26 cellular contexts compared by ENCODE assay signal in the genomic region with DNA sequence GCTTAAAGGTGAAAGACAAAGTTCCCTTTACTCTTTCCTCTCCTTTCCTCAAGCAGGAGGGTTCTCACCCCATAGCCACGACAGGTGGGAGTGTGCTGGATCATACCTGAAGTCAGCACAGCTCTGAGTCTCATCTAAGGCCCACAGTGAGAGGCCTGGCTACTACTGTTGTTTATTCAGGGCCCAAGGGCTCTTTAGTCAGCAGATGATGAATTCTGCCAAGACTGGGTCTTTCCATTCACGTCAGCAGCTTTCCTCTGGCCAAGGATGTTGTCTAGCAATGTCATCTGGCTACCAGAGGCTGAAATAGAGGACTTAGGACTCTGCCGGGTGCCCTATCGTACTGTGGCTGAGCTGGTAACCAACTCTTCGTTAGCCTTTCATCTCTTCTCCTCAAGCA.
DNase-seq lines count a peak whose midpoint lies in the region; ATAC-seq and TF ChIP-seq lines count a peak whose summit lies in the region.
"Had no signal": no experiment of that assay in that cellular context is flagged by ENCODE, and none has a peak within 500 bp of the region (broad histone marks: within the 10 kb centered on the region; RNA-seq: fewer than 3 reads in every experiment).

No MANE protein-coding gene starts in this region.

- peaks cover 0 to 11% of the 10 kb centered on the region in 2 donors for H3K4me1 ChIP-seq in right atrium auricular region
- H3K4me1 ChIP-seq in heart right ventricle = peaks cover 0 to 12% (median 0%) of the 10 kb centered on the region in 9 donors
- peaks cover 0 to 2% of the 10 kb centered on the region in 2 donors for H3K4me1 ChIP-seq in aorta (ENCODE audit: control insufficient read depth in 1 of 2, insufficient read depth in 2 of 2, low read length in 2 of 2)
- H3K4me1 ChIP-seq: BLaER1 treated with 17β-estradiol and CSF1 and Interleukin-3, amounts not matched to agents 10 nM and 100 nM; esophagus squamous epithelium; uterus had no signal

- H3K4me3 ChIP-seq in right atrium auricular region = no peak overlapping the region
- H3K4me3 ChIP-seq in heart right ventricle = no peak overlapping the region
- H3K4me3 ChIP-seq in aorta (ENCODE audit: low read length in 2 of 2) = no peak overlapping the region
- H3K4me3 ChIP-seq: BLaER1 treated with 17β-estradiol and CSF1 and Interleukin-3, amounts not matched to agents 10 nM and 100 nM; coronary artery; esophagus squamous epithelium; uterus had no signal

- no peaks in the 10 kb centered on the region for H3K36me3 ChIP-seq in right atrium auricular region
- H3K36me3 ChIP-seq in heart right ventricle = no peaks in the 10 kb centered on the region
- H3K36me3 ChIP-seq in aorta (ENCODE audit: control insufficient read depth in 1 of 2, insufficient read depth in 2 of 2, low read length in 1 of 2) = no peaks in the 10 kb centered on the region
- H3K36me3 ChIP-seq: BLaER1 treated with 17β-estradiol and CSF1 and Interleukin-3, amounts not matched to agents 10 nM and 100 nM; esophagus squamous epithelium; uterus had no signal

- no peak overlapping the region for H3K27ac Mint-ChIP-seq in stimulated activated memory B cell treated with anti-CD40 and anti-IgM and Interleukin-4, amounts not matched to agents 10 μg/mL and 1 μg/mL and 100 μg/mL, for 72 hours
- H3K27ac Mint-ChIP-seq: IgD-negative memory B cell; naive thymus-derived CD4-positive, alpha-beta T cell had no signal

- no peak overlapping the region for H3K4me3 Mint-ChIP-seq in stimulated activated memory B cell treated with anti-CD40 and anti-IgM and Interleukin-4, amounts not matched to agents 10 μg/mL and 1 μg/mL and 100 μg/mL, for 72 hours
- H3K4me3 Mint-ChIP-seq: endodermal cell; IgD-negative memory B cell; naive thymus-derived CD4-positive, alpha-beta T cell had no signal

- H3K9me3 Mint-ChIP-seq in stimulated activated memory B cell treated with anti-CD40 and anti-IgM and Interleukin-4, amounts not matched to agents 10 μg/mL and 1 μg/mL and 100 μg/mL, for 72 hours = no peaks in the 10 kb centered on the region
- H3K9me3 Mint-ChIP-seq: endodermal cell had no signal

- H3K27me3 Mint-ChIP-seq in stimulated activated memory B cell treated with anti-CD40 and anti-IgM and Interleukin-4, amounts not matched to agents 10 μg/mL and 1 μg/mL and 100 μg/mL, for 72 hours = peaks cover 11% of the 10 kb centered on the region

- no peaks in the 10 kb centered on the region for H3K27me3 ChIP-seq in right atrium auricular region
- no peaks in the 10 kb centered on the region for H3K27me3 ChIP-seq in heart right ventricle
- H3K27me3 ChIP-seq in aorta (ENCODE audit: control insufficient read depth in 1 of 2, insufficient read depth in 2 of 2, low read length in 1 of 2) = no peaks in the 10 kb centered on the region
- H3K27me3 ChIP-seq: BLaER1 treated with 17β-estradiol and CSF1 and Interleukin-3, amounts not matched to agents 10 nM and 100 nM; esophagus squamous epithelium; uterus had no signal

- DNase-seq in Right ventricle myocardium superior = no peak
- DNase-seq in right atrium auricular region (ENCODE audit: low spot score) = no peak
- peak; percentile 64 for DNase-seq in RPMI7951 (ENCODE audit: low read depth)
- DNase-seq in heart right ventricle = peak in 1 of 2 donors; percentile 30
- DNase-seq in aorta = no peak
- no peak for DNase-seq in 8988T
- DNase-seq: activated CD4-positive, alpha-beta T cell treated with anti-CD3 and anti-CD28 coated beads for 48 hours; activated naive CD4-positive, alpha-beta T cell treated with Interleukin-2 at 50 U/mL for 16 hours; activated T-cell treated with anti-CD3 and anti-CD28 coated beads, Interleukin-2, amount 50 U/mL, for 48 hours; COR-L47; endodermal cell; esophagus squamous epithelium; glutamatergic neuron; MM.1S; naive thymus-derived CD4-positive, alpha-beta T cell; NCI-H146; NCI-H526; SK-N-SH; T-helper 2 cell; uterus had no signal

- no peaks in the 10 kb centered on the region for H3K9me3 ChIP-seq in right atrium auricular region
- H3K9me3 ChIP-seq in heart right ventricle = peaks cover 0 to 8% (median 0%) of the 10 kb centered on the region in 11 donors
- H3K9me3 ChIP-seq in aorta (ENCODE audit: control insufficient read depth, low read length) = no peaks in the 10 kb centered on the region
- H3K9me3 ChIP-seq: esophagus squamous epithelium, SK-N-SH, uterus had no signal

- ATAC-seq in Right ventricle myocardium superior (ENCODE audit: poor library complexity) = peak; percentile 83
- peak in 7 of 8 donors; percentile 67 to 92 (median 88) for ATAC-seq in heart right ventricle
- ATAC-seq in aorta (ENCODE audit: low FRiP score) = peak; percentile 59
- ATAC-seq in stimulated activated memory B cell treated with anti-CD40 and anti-IgM and Interleukin-4, amounts not matched to agents 10 μg/mL and 1 μg/mL and 100 μg/mL, for 72 hours = no peak
- no peak for ATAC-seq in HG03469 (IDR thresholded peaks at IDR 0.05; ENCODE audit: unreplicated experiment)
- ATAC-seq: naive thymus-derived CD4-positive, alpha-beta T cell had no signal

- no peaks in the 10 kb centered on the region for H3K36me3 Mint-ChIP-seq in stimulated activated memory B cell treated with anti-CD40 and anti-IgM and Interleukin-4, amounts not matched to agents 10 μg/mL and 1 μg/mL and 100 μg/mL, for 72 hours
- H3K36me3 Mint-ChIP-seq: IgD-negative memory B cell had no signal

- no peaks in the 10 kb centered on the region for H3K4me1 Mint-ChIP-seq in stimulated activated memory B cell treated with anti-CD40 and anti-IgM and Interleukin-4, amounts not matched to agents 10 μg/mL and 1 μg/mL and 100 μg/mL, for 72 hours
- H3K4me1 Mint-ChIP-seq: IgD-negative memory B cell had no signal

- intact Hi-C loops in Right ventricle myocardium superior (cut with DNase I) = no loop called here
- intact Hi-C loops in heart right ventricle (cut with DNase I) = no loop called here
- intact Hi-C loops in aorta (cut with DNase I) = no loop called here

- H3K27ac ChIP-seq in right atrium auricular region = peak overlapping the region in 1 of 2 donors; percentile 13
- peak overlapping the region in 3 of 10 donors; percentile 10 to 48 (median 11) for H3K27ac ChIP-seq in heart right ventricle
- no peak overlapping the region for H3K27ac ChIP-seq in aorta (ENCODE audit: low read depth in 1 of 2, low read length in 2 of 2)
- H3K27ac ChIP-seq: BLaER1 treated with 17β-estradiol and CSF1 and Interleukin-3, amounts not matched to agents 10 nM and 100 nM; esophagus squamous epithelium; RWPE1; uterus had no signal

- WGBS in heart right ventricle, 2 donors = 44 to 56% methylated on average over 5 of the region's 5 CpGs
- WGBS in aorta, 2 donors = 58 to 61% methylated on average over 5 of the region's 5 CpGs

- TF ChIP-seq CTCF in right atrium auricular region (IDR thresholded peaks at IDR 0.05) (no peak), heart right ventricle (IDR thresholded peaks at IDR 0.05) (no peak)

Comparison
In these comparisons a context has a peak if more than half of its experiments do, and no peak if none do; other contexts are left out.
1. ATAC-seq: peak in Right ventricle myocardium superior (single experiment), heart right ventricle (7 of 8) and aorta (single experiment); none in stimulated activated memory B cell treated with anti-CD40 and anti-IgM and Interleukin-4, amounts not matched to agents 10 μg/mL and 1 μg/mL and 100 μg/mL, for 72 hours (single experiment) and HG03469 (single experiment).